Comparison of ENCODE assay signal across 13 cellular contexts in genomic region chr1:184535191-184535970, GRCh38.
A peak's percentile ranks its signal among the peaks of the same experiment; 100 is the strongest.
DNase-seq lines count a peak whose midpoint lies in the region; ATAC-seq and TF ChIP-seq lines count a peak whose summit lies in the region.
"Had no signal": no experiment of that assay in that cellular context is flagged by ENCODE, and none has a peak within 500 bp of the region (broad histone marks: within the 10 kb centered on the region; RNA-seq: fewer than 3 reads in every experiment).

No MANE protein-coding gene starts in this region.

- H3K36me3 ChIP-seq in SK-N-SH (replicated peaks in 1 of 2; ENCODE audit: control insufficient read depth in 1 of 2, insufficient read depth in 2 of 2, low read length in 1 of 2) = peaks cover 0 to 8% of the 10 kb centered on the region in 2 experiments
- no peaks in the 10 kb centered on the region for H3K36me3 ChIP-seq in gastroesophageal sphincter
- no peaks in the 10 kb centered on the region for H3K36me3 ChIP-seq in urinary bladder (ENCODE audit: insufficient read depth)
- no peaks in the 10 kb centered on the region for H3K36me3 ChIP-seq in CD4-positive, alpha-beta memory T cell (ENCODE audit: insufficient read depth, low read length)

- H3K27ac ChIP-seq in SK-N-SH (ENCODE audit: low read depth in 2 of 2, low read length in 1 of 2) (peak overlapping the region in 1 of 2 experiments; percentile 60; a peak in 2 of 4 replicates), gastroesophageal sphincter (peak overlapping the region; percentile 43 to 84 (median 82)), urinary bladder (ENCODE audit: low read depth) (peak overlapping the region; percentile 59)
- no peak overlapping the region for H3K27ac ChIP-seq in CD4-positive, alpha-beta memory T cell (ENCODE audit: low read depth, low read length)
- H3K27ac ChIP-seq: 22Rv1, KMS-11 had no signal

- H3K4me1 ChIP-seq in SK-N-SH (ENCODE audit: control insufficient read depth in 1 of 2, insufficient read depth in 2 of 2, low read depth in 1 of 2, low read length in 1 of 2) (peaks cover 0 to 7% of the 10 kb centered on the region in 2 experiments; a peak in 1 of 4 replicates), gastroesophageal sphincter (peaks cover 0 to 56% (median 17%) of the 10 kb centered on the region in 3 donors), urinary bladder (ENCODE audit: insufficient read depth) (no peaks in the 10 kb centered on the region)
- no peaks in the 10 kb centered on the region for H3K4me1 ChIP-seq in CD4-positive, alpha-beta memory T cell (ENCODE audit: insufficient read depth, low read length)

- ATAC-seq in SK-N-SH treated with all-trans-retinoic acid at 6 μM for 48 hours (peak; percentile 37; the same call in 1 of the 3 replicates), gastroesophageal sphincter (peak; percentile 89)
- ATAC-seq: activated naive CD8-positive, alpha-beta T cell treated with anti-CD3 and anti-CD28 coated beads, Interleukin-2, amount 50 U/mL, for 24 hours; GM12878 had no signal

- H3K9ac ChIP-seq in SK-N-SH = no peak overlapping the region
- H3K9ac ChIP-seq: KMS-11 had no signal

- H3K4me1 Mint-ChIP-seq in nephron = peaks cover 22% of the 10 kb centered on the region
- no peaks in the 10 kb centered on the region for H3K4me1 Mint-ChIP-seq in CD4-positive, alpha-beta memory T cell

- H3K27me3 ChIP-seq in SK-N-SH (ENCODE audit: insufficient read depth) (no peaks in the 10 kb centered on the region), gastroesophageal sphincter (no peaks in the 10 kb centered on the region)
- H3K27me3 ChIP-seq in CD4-positive, alpha-beta memory T cell (ENCODE audit: insufficient read depth, low read length) = no peaks in the 10 kb centered on the region

- POLR2A ChIA-PET in SK-N-SH (lab: Yijun Ruan, JAX) = no interaction called here
- POLR2A ChIA-PET in CD4-positive, alpha-beta memory T cell (lab: Charles Lee; ENCODE audit: partially characterized antibody) = no interaction called here

- DNase-seq in SK-N-SH (no peak), amygdala (lab: John Stamatoyannopoulos, UW) (no peak), OCI-M2 (lab: John Stamatoyannopoulos, UW; ENCODE audit: unreplicated experiment) (no peak)
- no peak for DNase-seq in CD4-positive, alpha-beta memory T cell
- DNase-seq: activated naive CD8-positive, alpha-beta T cell treated with anti-CD3 and anti-CD28 coated beads, Interleukin-2, amount 50 U/mL, for 24 hours; NCI-H2171 treated with DMSO at 0.1 percent for 48 hours had no signal

- TF ChIP-seq RAD21 in SK-N-SH (IDR thresholded peaks at IDR 0.05; ENCODE audit: low read length) = no peak

- H4K20me1 ChIP-seq in SK-N-SH (ENCODE audit: insufficient read depth) = no peaks in the 10 kb centered on the region

- 73% methylated on average over 5 of the region's 5 CpGs for WGBS in SK-N-SH (ENCODE audit: low lambda C conversion rate)
- WGBS in gastroesophageal sphincter (ENCODE audit: low coverage in 1 of 2), 2 donors = 56% methylated on average over 5 of the region's 5 CpGs
- WGBS in urinary bladder = 46% methylated on average over 5 of the region's 5 CpGs

- no peaks in the 10 kb centered on the region for H3K79me2 ChIP-seq in SK-N-SH (ENCODE audit: insufficient read depth)

- no peaks in the 10 kb centered on the region for H3K9me2 ChIP-seq in SK-N-SH

- no peak overlapping the region for H3K4me2 ChIP-seq in SK-N-SH
- H3K4me2 ChIP-seq: KMS-11 had no signal

- H3F3A ChIP-seq in SK-N-SH (replicated peaks; ENCODE audit: insufficient read depth) = no peaks in the 10 kb centered on the region

- H3K36me3 Mint-ChIP-seq in nephron (ENCODE audit: low read depth) = peaks cover 35% of the 10 kb centered on the region
- no peaks in the 10 kb centered on the region for H3K36me3 Mint-ChIP-seq in CD4-positive, alpha-beta memory T cell

- H3K9me3 Mint-ChIP-seq in nephron = peaks cover 23% of the 10 kb centered on the region
- H3K9me3 Mint-ChIP-seq in CD4-positive, alpha-beta memory T cell = peaks cover 4 to 18% (median 11%) of the 10 kb centered on the region in 8 donors

- no peak for TF ChIP-seq EP300 in SK-N-SH (IDR thresholded peaks at IDR 0.05; ENCODE audit: borderline replicate concordance in 1 of 2, low read depth in 1 of 2, low read length in 1 of 2)
- TF ChIP-seq EP300 in gastroesophageal sphincter (IDR thresholded peaks at IDR 0.05) = no peak

- TF ChIP-seq CTCF in SK-N-SH (IDR thresholded peaks at IDR 0.05) (no peak), gastroesophageal sphincter (IDR thresholded peaks at IDR 0.05) (no peak), nephron (IDR thresholded peaks at IDR 0.05; ENCODE audit: unreplicated experiment in 3 of 3) (no peak)

- no peak overlapping the region for H3K4me3 ChIP-seq in SK-N-SH (ENCODE audit: low read depth in 2 of 2, low read length in 1 of 2)
- H3K4me3 ChIP-seq in gastroesophageal sphincter = no peak overlapping the region
- no peak overlapping the region for H3K4me3 ChIP-seq in urinary bladder (ENCODE audit: low read depth, low read length)
- no peak overlapping the region for H3K4me3 ChIP-seq in CD4-positive, alpha-beta memory T cell (ENCODE audit: low read length in 2 of 2)
- H3K4me3 ChIP-seq: GM12878 had no signal

- no peak for TF ChIP-seq POLR2A in gastroesophageal sphincter (IDR thresholded peaks at IDR 0.05)

- H3K27me3 Mint-ChIP-seq in nephron (ENCODE audit: low read depth) = no peaks in the 10 kb centered on the region
- peaks cover 20 to 22% of the 10 kb centered on the region in 2 donors for H3K27me3 Mint-ChIP-seq in CD4-positive, alpha-beta memory T cell

- intact Hi-C loops in CD4-positive, alpha-beta memory T cell (cut with micrococcal nuclease) = no loop called here

- CTCF ChIA-PET in SK-N-SH (lab: Yijun Ruan, JAX) = interaction anchor here (0.8 to 1.6 kb wide), 3 partner anchors 22 to 144 kb away, joined by 4 to 5 read pairs (median 4); no protein-coding TSS in a partner anchor
- CTCF ChIA-PET in CD4-positive, alpha-beta memory T cell (lab: Charles Lee; ENCODE audit: partially characterized antibody) = no interaction called here

- 0 out of 2 replicates have a peak, but pooled peaks cover 11% of the 10 kb centered on the region for H3K9me3 ChIP-seq in SK-N-SH
- H3K9me3 ChIP-seq in gastroesophageal sphincter = peaks cover 0 to 6% (median 0%) of the 10 kb centered on the region in 3 donors
- no peaks in the 10 kb centered on the region for H3K9me3 ChIP-seq in CD4-positive, alpha-beta memory T cell (ENCODE audit: control insufficient read depth in 1 of 2, low read length in 2 of 2)

- H3K4me3 Mint-ChIP-seq in nephron = no peak overlapping the region
- no peak overlapping the region for H3K4me3 Mint-ChIP-seq in CD4-positive, alpha-beta memory T cell
- H3K4me3 Mint-ChIP-seq: activated naive CD8-positive, alpha-beta T cell treated with anti-CD3 and anti-CD28 coated beads, Interleukin-2, amount 50 U/mL, for 24 hours had no signal

- H2AFZ ChIP-seq in SK-N-SH (ENCODE audit: low read depth) = no peak overlapping the region

- H3K27ac Mint-ChIP-seq in nephron = peak overlapping the region; percentile 9 to 48 (median 11)
- no peak overlapping the region for H3K27ac Mint-ChIP-seq in CD4-positive, alpha-beta memory T cell
- H3K27ac Mint-ChIP-seq: activated naive CD8-positive, alpha-beta T cell treated with anti-CD3 and anti-CD28 coated beads, Interleukin-2, amount 50 U/mL, for 24 hours had no signal

TF ChIP-seq in SK-N-SH treated with all-trans-retinoic acid at 6 μM for 48 hours, 23 proteins besides CTCF, POLR2A, EP300 and RAD21:
- no peak for TF ChIP-seq ZNF70 (CRISPR knock-in tag; IDR thresholded peaks at IDR 0.05)
- peak; percentile 77 for TF ChIP-seq ISL1 (CRISPR knock-in tag; IDR thresholded peaks at IDR 0.05)
TF ChIP-seq in SK-N-SH treated with all-trans-retinoic acid at 6 μM for 48 hours: peak in this region for 1.

TF ChIP-seq in SK-N-SH, 30 proteins besides CTCF, POLR2A, EP300 and RAD21:
- no peak for TF ChIP-seq YY1 (IDR thresholded peaks at IDR 0.05; ENCODE audit: low read depth)
- TF ChIP-seq SMC3 (IDR thresholded peaks at IDR 0.05; ENCODE audit: low read depth, low read length) = no peak

Comparison
In these comparisons a context has a peak if more than half of its experiments do, and no peak if none do; other contexts are left out.
1. H3K27ac Mint-ChIP-seq: peak in nephron (3 of 3); none in CD4-positive, alpha-beta memory T cell (0 of 7).